ENCODE assay signal across 8 cellular contexts in genomic region chr7:92631067-92631829, GRCh38. TPM values are rescaled to one million over a fixed set of nuclear protein-coding genes. Genes with fewer than 3 reads are reported as not detected.
DNase-seq lines count a peak whose midpoint lies in the region; ATAC-seq, FAIRE-seq and TF ChIP-seq lines count a peak whose summit lies in the region.

No MANE protein-coding gene starts in this region.

- CTCF ChIA-PET in WTC11 (lab: Charles Lee): interaction anchor here (1.1 kb wide), 1 partner anchor 21 kb away, joined by 3 read pairs; no protein-coding TSS in a partner anchor

- DNase-seq in Caki2 (ENCODE audit: low read depth) (peak; percentile 49), astrocyte (ENCODE audit: low read depth) (no peak), ureter (ENCODE audit: low spot score) (no peak), brain microvascular endothelial cell (no peak), NCI-H748 (lab: John Stamatoyannopoulos, UW; ENCODE audit: unreplicated experiment) (no peak), WTC11 (ENCODE audit: low spot score) (no peak)

- H3K4me3 ChIP-seq in astrocyte (ENCODE audit: insufficient read depth, low read depth, low read length) (no peak overlapping the region), brain microvascular endothelial cell (ENCODE audit: low read depth, low read length) (no peak overlapping the region)

- no peak overlapping the region for H2AFZ ChIP-seq in astrocyte (ENCODE audit: low read depth, low read length)

- peaks cover 44% of the 10 kb centered on the region for H3K4me1 ChIP-seq in astrocyte (ENCODE audit: insufficient read depth, low read length)

- in situ Hi-C loops in Caki2 (cut with HindIII; ENCODE audit: low pct_unique_long_range_greater_than_20kb, low sequenced_read_pairs): no loop called here
- in situ Hi-C loops in brain microvascular endothelial cell (cut with HindIII; ENCODE audit: low pct_ligation_motif_present, low sequenced_read_pairs): no loop called here

- no peak overlapping the region for H3K9ac ChIP-seq in astrocyte (ENCODE audit: low read length)

- H3K9me3 ChIP-seq in astrocyte (ENCODE audit: insufficient read depth, low read depth, low read length): no peaks in the 10 kb centered on the region

- H3K27ac ChIP-seq in astrocyte (ENCODE audit: low read depth, low read length) (peak overlapping the region; percentile 95), brain microvascular endothelial cell (no peak overlapping the region)

- peaks cover 7% of the 10 kb centered on the region for H3K36me3 ChIP-seq in astrocyte (ENCODE audit: insufficient read depth, low read length)
- H3K36me3 ChIP-seq in brain microvascular endothelial cell (replicated peaks): peaks cover 9% of the 10 kb centered on the region

- H3K4me2 ChIP-seq in astrocyte (ENCODE audit: low read length): no peak overlapping the region

- H3K9me3 Mint-ChIP-seq in astrocyte (ENCODE audit: unreplicated experiment) (peaks cover 2% of the 10 kb centered on the region), WTC11 (no peaks in the 10 kb centered on the region)

- peaks cover 64% of the 10 kb centered on the region for H3K79me2 ChIP-seq in astrocyte (ENCODE audit: insufficient read depth, low read length)

- H3K27ac Mint-ChIP-seq in astrocyte (ENCODE audit: unreplicated experiment) (peak overlapping the region; percentile 91), WTC11 (no peak overlapping the region)

- ATAC-seq in GM19463 (IDR thresholded peaks at IDR 0.05; ENCODE audit: unreplicated experiment) (peak; percentile 74), HG03378 (IDR thresholded peaks at IDR 0.05; ENCODE audit: unreplicated experiment) (peak; percentile 76), WTC11 (no peak; the same call in 1 of the 2 replicates)

- H3K4me3 Mint-ChIP-seq in astrocyte (ENCODE audit: unreplicated experiment) (peak overlapping the region; percentile 66), WTC11 (no peak overlapping the region)

- H3K27me3 ChIP-seq in astrocyte (ENCODE audit: insufficient read depth, low read length): no peaks in the 10 kb centered on the region
- H3K27me3 ChIP-seq in brain microvascular endothelial cell (replicated peaks): no peaks in the 10 kb centered on the region

- no peaks in the 10 kb centered on the region for H4K20me1 ChIP-seq in astrocyte (ENCODE audit: insufficient read depth, low read length)

- FAIRE-seq in astrocyte (lab: Jason Lieb, UNC): no peak

- POLR2A ChIA-PET in WTC11 (lab: Charles Lee): no interaction called here

- TF ChIP-seq CTCF in astrocyte (IDR thresholded peaks at IDR 0.05; ENCODE audit: insufficient read depth, low read depth, low read length): no peak
- no peak for TF ChIP-seq CTCF in brain microvascular endothelial cell (IDR thresholded peaks at IDR 0.05; ENCODE audit: low read depth, low read length, missing control alignments)
- TF ChIP-seq CTCF in WTC11 (IDR thresholded peaks at IDR 0.05): no peak

- peaks cover 22% of the 10 kb centered on the region for H3K36me3 Mint-ChIP-seq in astrocyte (ENCODE audit: low read depth, unreplicated experiment)
- no peaks in the 10 kb centered on the region for H3K36me3 Mint-ChIP-seq in WTC11

- H3K27me3 Mint-ChIP-seq in astrocyte (ENCODE audit: low read depth, unreplicated experiment) (no peaks in the 10 kb centered on the region), WTC11 (ENCODE audit: low read depth) (no peaks in the 10 kb centered on the region; the same call in 1 of the 2 replicates)

- peaks cover 45% of the 10 kb centered on the region for H3K4me1 Mint-ChIP-seq in astrocyte (ENCODE audit: low read depth, unreplicated experiment)
- peaks cover 24% of the 10 kb centered on the region for H3K4me1 Mint-ChIP-seq in WTC11

TF ChIP-seq in WTC11, 78 proteins besides CTCF, POLR2A, EP300 and RAD21:
- TF ChIP-seq ZNF423 (CRISPR knock-in tag; IDR thresholded peaks at IDR 0.05): no peak
- no peak for TF ChIP-seq ZSCAN18 (CRISPR knock-in tag; IDR thresholded peaks at IDR 0.05)
- no peak for TF ChIP-seq ZNF263 (CRISPR knock-in tag; IDR thresholded peaks at IDR 0.05; ENCODE audit: low read depth)
- TF ChIP-seq KAT7 (CRISPR knock-in tag; IDR thresholded peaks at IDR 0.05; ENCODE audit: borderline replicate concordance): no peak
- no peak for TF ChIP-seq FOXK1 (CRISPR knock-in tag; IDR thresholded peaks at IDR 0.05)
- TF ChIP-seq SOX15 (CRISPR knock-in tag; IDR thresholded peaks at IDR 0.05): no peak

RNA-seq across cellular contexts. Expression of gene FAM133B, which starts 41.1 kb away (rescaled TPM):
- total RNA-seq in Caki2 (2014; rRNA removed; shearing (Covaris generic); ENCODE audit: low replicate concordance): 6.6 and 10.4 TPM in 2 replicates
- total RNA-seq in astrocyte: 20.4 and 26.1 TPM in 2 replicates
- 32.5 TPM for total RNA-seq in ureter
- 32.2 to 34.9 TPM (median 32.5 TPM) in 3 replicates for total RNA-seq in WTC11 (2021)
